ENCODE assay signal across 34 cellular contexts in genomic region chr15:78368115-78368514, GRCh38. TPM values are rescaled to one million over a fixed set of nuclear protein-coding genes. Genes with fewer than 3 reads are reported as not detected.
"Had no signal": no experiment of that assay in that cellular context is flagged by ENCODE, and none has a peak within 500 bp of the region (broad histone marks: within the 10 kb centered on the region; RNA-seq: fewer than 3 reads in every experiment).

No MANE protein-coding gene starts in this region.

- DNase-seq: activated B cell treated with CpG ODN at 0.5 μM for 24 hours; activated CD4-positive, alpha-beta memory T cell treated with anti-CD3 and anti-CD28 coated beads, Interleukin-2, amount 10 ng/mL, durations not matched to agents 7 days and 5 days; activated CD4-positive, alpha-beta T cell treated with anti-CD3 and anti-CD28 coated beads for 4 hours; activated CD4-positive, CD25-positive, alpha-beta regulatory T cell treated with anti-CD3 and anti-CD28 coated beads, Interleukin-2, amount 50 U/mL, for 72 hours; activated CD8-positive, alpha-beta memory T cell treated with anti-CD3 and anti-CD28 coated beads for 24 hours; activated CD8-positive, alpha-beta memory T cell treated with anti-CD3 and anti-CD28 coated beads, Interleukin-2, amount 10 ng/mL, durations not matched to agents 7 days and 5 days; activated CD8-positive, alpha-beta memory T cell treated with anti-CD3 and anti-CD28 coated beads, Interleukin-2, amount 50 U/mL, for 48 hours; activated effector memory CD4-positive, alpha-beta T cell treated with Interleukin-2 at 50 U/mL for 16 hours; activated naive CD4-positive, alpha-beta T cell treated with anti-CD3 and anti-CD28 coated beads, Interleukin-2, amount 10 ng/mL, durations not matched to agents 7 days and 5 days; activated T-cell treated with anti-CD3 and anti-CD28 coated beads, Interleukin-2, amount 50 U/mL, for 48 hours; amniotic stem cell; aorta; central memory CD4-positive, alpha-beta T cell; MM.1S; NCI-H1092; NCI-H1436 treated with DMSO at 0.1 percent for 48 hours; NCI-H187; NCI-H2081; NCI-H2171 treated with DMSO at 0.1 percent for 48 hours; NCI-H446; NCI-H510A treated with DMSO at 0.1 percent for 48 hours; NCI-H526 treated with DMSO at 0.1 percent for 48 hours; SHP77 treated with DMSO at 0.1 percent for 48 hours; SW 1271; T-helper 1 cell; T-helper 2 cell; T-helper 9 cell had no signal

- H3K27ac ChIP-seq: brain microvascular endothelial cell, KMS-11, VCaP had no signal

- H3K4me3 Mint-ChIP-seq: activated B cell treated with CpG ODN at 0.5 μM for 24 hours; activated CD4-positive, alpha-beta memory T cell treated with anti-CD3 and anti-CD28 coated beads, Interleukin-2, amount 10 ng/mL, durations not matched to agents 7 days and 5 days; activated CD8-positive, alpha-beta memory T cell treated with anti-CD3 and anti-CD28 coated beads, Interleukin-2, amount 10 ng/mL, durations not matched to agents 7 days and 5 days; activated naive CD4-positive, alpha-beta T cell treated with anti-CD3 and anti-CD28 coated beads, Interleukin-2, amount 10 ng/mL, durations not matched to agents 7 days and 5 days; activated naive CD8-positive, alpha-beta T cell had no signal

- H3K36me3 Mint-ChIP-seq: activated CD8-positive, alpha-beta memory T cell treated with anti-CD3 and anti-CD28 coated beads, Interleukin-2, amount 10 ng/mL, durations not matched to agents 7 days and 5 days; activated naive CD4-positive, alpha-beta T cell treated with anti-CD3 and anti-CD28 coated beads, Interleukin-2, amount 10 ng/mL, durations not matched to agents 7 days and 5 days; activated naive CD8-positive, alpha-beta T cell had no signal

- H3K4me1 Mint-ChIP-seq: activated B cell treated with CpG ODN at 0.5 μM for 24 hours; activated naive CD4-positive, alpha-beta T cell treated with anti-CD3 and anti-CD28 coated beads, Interleukin-2, amount 10 ng/mL, durations not matched to agents 7 days and 5 days had no signal

- H3K27ac Mint-ChIP-seq: activated B cell treated with CpG ODN at 0.5 μM for 24 hours; activated CD4-positive, alpha-beta memory T cell treated with anti-CD3 and anti-CD28 coated beads, Interleukin-2, amount 10 ng/mL, durations not matched to agents 7 days and 5 days; activated CD8-positive, alpha-beta memory T cell treated with anti-CD3 and anti-CD28 coated beads, Interleukin-2, amount 10 ng/mL, durations not matched to agents 7 days and 5 days; activated naive CD4-positive, alpha-beta T cell treated with anti-CD3 and anti-CD28 coated beads, Interleukin-2, amount 10 ng/mL, durations not matched to agents 7 days and 5 days; activated naive CD8-positive, alpha-beta T cell had no signal

- H3K4me2 ChIP-seq: KMS-11 had no signal

- H3K36me3 ChIP-seq: brain microvascular endothelial cell had no signal

- H3K9me3 Mint-ChIP-seq: activated B cell treated with CpG ODN at 0.5 μM for 24 hours; activated CD4-positive, alpha-beta memory T cell treated with anti-CD3 and anti-CD28 coated beads, Interleukin-2, amount 10 ng/mL, durations not matched to agents 7 days and 5 days; activated naive CD4-positive, alpha-beta T cell treated with anti-CD3 and anti-CD28 coated beads, Interleukin-2, amount 10 ng/mL, durations not matched to agents 7 days and 5 days had no signal

- H3K9ac ChIP-seq: KMS-11 had no signal

RNA-seq across cellular contexts. Expression of gene CRABP1, which starts 28.0 kb away (rescaled TPM):
- total RNA-seq: activated B cell treated with CpG ODN at 0.5 μM for 24 hours; activated CD4-positive, alpha-beta memory T cell treated with anti-CD3 and anti-CD28 coated beads, Interleukin-2, amount 10 ng/mL, durations not matched to agents 7 days and 5 days; activated CD8-positive, alpha-beta memory T cell treated with anti-CD3 and anti-CD28 coated beads, Interleukin-2, amount 10 ng/mL, durations not matched to agents 7 days and 5 days; LHCN-M2; RPMI7951; SK-MEL-5 had no signal
- polyA plus RNA-seq: aorta had no signal
